ENCODE assay signal across 27 cellular contexts in the genomic region with DNA sequence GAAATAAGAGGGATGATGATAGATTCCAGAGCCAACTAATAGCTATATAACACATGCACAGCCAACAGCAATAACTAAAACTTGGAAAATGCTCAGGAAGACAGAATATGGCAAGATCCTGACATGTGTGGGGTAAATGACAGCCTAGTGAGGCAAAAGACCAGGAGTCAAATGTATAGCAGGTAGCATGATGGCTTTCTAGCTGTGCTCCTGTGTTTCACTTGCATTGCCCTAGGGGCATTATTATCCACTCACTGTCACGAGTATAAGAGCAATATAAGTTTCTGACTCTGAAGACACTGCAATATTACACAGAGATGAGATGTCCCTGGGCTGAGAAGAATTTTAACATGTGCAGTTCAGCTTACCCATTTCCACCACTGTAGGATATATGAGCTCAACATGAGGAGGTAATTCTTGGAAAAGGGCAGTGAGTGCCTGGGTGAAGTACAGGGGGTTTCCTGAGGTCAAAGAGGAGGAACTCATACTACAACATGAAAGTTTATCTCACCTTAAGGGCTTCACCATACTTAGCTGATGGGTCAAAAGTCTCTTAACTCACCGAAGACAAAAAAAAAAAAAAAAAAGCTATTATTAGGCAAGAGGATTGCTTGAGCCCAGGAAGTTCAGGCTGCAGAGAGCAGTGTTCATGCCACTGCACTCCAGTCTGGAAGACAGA.
"Had no signal": no experiment of that assay in that cellular context is flagged by ENCODE, and none has a peak within 500 bp of the region (broad histone marks: within the 10 kb centered on the region; RNA-seq: fewer than 3 reads in every experiment).

No MANE protein-coding gene starts in this region.

- ATAC-seq: activated T-cell treated with anti-CD3 and anti-CD28 coated beads, Interleukin-2, amount 50 U/mL, for 4 hours; T-helper 17 cell; WTC11 had no signal

- H3K27ac Mint-ChIP-seq: activated naive CD8-positive, alpha-beta T cell; brain; T-helper 17 cell; WTC11 had no signal

- H3K4me1 ChIP-seq: SJSA1 had no signal

- H3K27me3 Mint-ChIP-seq: activated naive CD8-positive, alpha-beta T cell; brain; central memory CD8-positive, alpha-beta T cell; T-helper 17 cell had no signal

- DNase-seq: activated CD4-positive, alpha-beta T cell treated with anti-CD3 and anti-CD28 coated beads for 48 hours; activated CD4-positive, alpha-beta T cell treated with anti-CD3 and anti-CD28 coated beads, Interleukin-2, amount 50 U/mL, for 4 hours; activated CD4-positive, CD25-positive, alpha-beta regulatory T cell treated with anti-CD3 and anti-CD28 coated beads, Interleukin-2, amount 50 U/mL, for 72 hours; activated CD8-positive, alpha-beta memory T cell treated with anti-CD3 and anti-CD28 coated beads for 24 hours; activated effector memory CD4-positive, alpha-beta T cell treated with anti-CD3 and anti-CD28 coated beads, Interleukin-2, amount 50 U/mL, for 16 hours; activated naive CD4-positive, alpha-beta T cell treated with Interleukin-2 at 50 U/mL for 16 hours; activated T-cell treated with anti-CD3 and anti-CD28 coated beads, Interleukin-2, amount 50 U/mL, for 4 hours; amygdala; MG63; MV-4-11; NCI-H1105; NCI-H1436; NCI-H187; NCI-H2081; NCI-H2171; NCI-H2227 treated with DMSO at 0.1 percent for 48 hours; NCI-H446 treated with DMSO at 0.1 percent for 48 hours; NCI-H526; NCI-H82; SHP77; T-helper 17 cell; T-helper 9 cell had no signal

- H3K36me3 Mint-ChIP-seq: activated naive CD8-positive, alpha-beta T cell; brain; WTC11 had no signal

- H3K27ac ChIP-seq: SJSA1 had no signal

- H3K4me3 Mint-ChIP-seq: activated naive CD8-positive, alpha-beta T cell; activated T-cell treated with anti-CD3 and anti-CD28 coated beads, Interleukin-2, amount 50 U/mL, for 4 hours; brain; central memory CD8-positive, alpha-beta T cell; T-helper 17 cell; WTC11 had no signal

- H3K4me1 Mint-ChIP-seq: central memory CD8-positive, alpha-beta T cell; T-helper 17 cell; WTC11 had no signal

- H3K27me3 ChIP-seq: MG63, SJSA1 had no signal

- H3K9me3 Mint-ChIP-seq: activated T-cell treated with anti-CD3 and anti-CD28 coated beads, Interleukin-2, amount 50 U/mL, for 4 hours; brain; central memory CD8-positive, alpha-beta T cell; WTC11 had no signal
